Comparison of ENCODE assay signal across 8 cellular contexts in genomic region chr12:92929957-92930356, GRCh38. TPM values are rescaled to one million over a fixed set of nuclear protein-coding genes. Genes with fewer than 3 reads are reported as not detected.
A peak's percentile ranks its signal among the peaks of the same experiment; 100 is the strongest.
DNase-seq lines count a peak whose midpoint lies in the region; ATAC-seq and TF ChIP-seq lines count a peak whose summit lies in the region.

No MANE protein-coding gene starts in this region.

- H3K9ac ChIP-seq in KMS-11 (peak overlapping the region; percentile 88), colonic mucosa (ENCODE audit: low read depth in 2 of 2, low read length in 2 of 2) (peak overlapping the region; percentile 80 to 99)

- TF ChIP-seq CTCF in BE2C (IDR thresholded peaks at IDR 0.05; ENCODE audit: low read depth, low read length) (no peak), KMS-11 (conservative IDR thresholded peaks at IDR 0.05; ENCODE audit: low read depth, low read length) (no peak), colonic mucosa (IDR thresholded peaks at IDR 0.05) (no peak), natural killer cell (IDR thresholded peaks at IDR 0.05) (no peak)

- intact Hi-C loops in colonic mucosa (cut with DNase I) (no loop called here), natural killer cell (cut with micrococcal nuclease) (loop anchor here (1.0 to 5.0 kb wide), 7 partner anchors 338 to 1053 kb away; partner anchors contain the start of genes BTG1, CRADD, NUDT4 and SOCS2)

- H3K79me2 ChIP-seq in KMS-11 (ENCODE audit: insufficient read depth, low read depth) = peaks cover 20% of the 10 kb centered on the region; the same call in 1 of the 2 replicates

- H2AFZ ChIP-seq in KMS-11 (ENCODE audit: low read depth) = peak overlapping the region; percentile 80

- ATAC-seq in natural killer cell = no peak
- ATAC-seq in GM21786 (IDR thresholded peaks at IDR 0.05; ENCODE audit: unreplicated experiment) = no peak

- H3K4me1 ChIP-seq in BE2C (no peaks in the 10 kb centered on the region), KMS-11 (ENCODE audit: low read depth, poor library complexity, severe bottlenecking) (peaks cover 35% of the 10 kb centered on the region), colonic mucosa (peaks cover 4% of the 10 kb centered on the region)

- no peaks in the 10 kb centered on the region for H3K9me3 Mint-ChIP-seq in natural killer cell

- DNase-seq in BE2C (no peak), colonic mucosa (no peak), natural killer cell (no peak), mucosa of gallbladder (ENCODE audit: low spot score) (no peak), NCI-H1105 treated with DMSO at 0.1 percent for 48 hours (lab: John Stamatoyannopoulos, UW) (no peak), Kasumi-1 (lab: John Stamatoyannopoulos, UW) (no peak)

- peak overlapping the region; percentile 92 for H3K4me3 Mint-ChIP-seq in natural killer cell

- peak overlapping the region; percentile 90 for H3K4me2 ChIP-seq in KMS-11

- no peaks in the 10 kb centered on the region for H3K36me3 ChIP-seq in BE2C
- H3K36me3 ChIP-seq in KMS-11 (ENCODE audit: insufficient read depth) = no peaks in the 10 kb centered on the region
- H3K36me3 ChIP-seq in colonic mucosa = no peaks in the 10 kb centered on the region

- no peaks in the 10 kb centered on the region for H3K36me3 Mint-ChIP-seq in natural killer cell

- H4K20me1 ChIP-seq in KMS-11 (ENCODE audit: insufficient read depth) = no peaks in the 10 kb centered on the region; the same call in 1 of the 2 replicates

- no peaks in the 10 kb centered on the region for H3K9me3 ChIP-seq in BE2C
- no peaks in the 10 kb centered on the region for H3K9me3 ChIP-seq in colonic mucosa

- peak overlapping the region; percentile 90 for H3K27ac Mint-ChIP-seq in natural killer cell

- peak overlapping the region; percentile 89 for H3K27ac ChIP-seq in KMS-11
- peak overlapping the region; percentile 96 for H3K27ac ChIP-seq in colonic mucosa

- no peaks in the 10 kb centered on the region for H3K27me3 Mint-ChIP-seq in natural killer cell (ENCODE audit: low read depth in 2 of 2)

- H3K4me3 ChIP-seq in BE2C (ENCODE audit: low read depth, low read length) = peak overlapping the region; percentile 62
- no peak overlapping the region for H3K4me3 ChIP-seq in KMS-11 (IDR thresholded peaks at IDR 0.05; ENCODE audit: insufficient read depth, low read depth, low read length)
- H3K4me3 ChIP-seq in colonic mucosa = peak overlapping the region; percentile 72

- H3K27me3 ChIP-seq in BE2C (no peaks in the 10 kb centered on the region), KMS-11 (ENCODE audit: insufficient read depth, low read depth) (no peaks in the 10 kb centered on the region), colonic mucosa (no peaks in the 10 kb centered on the region)

- H3K4me1 Mint-ChIP-seq in natural killer cell = peaks cover 29 to 30% of the 10 kb centered on the region in 2 donors

RNA-seq across cellular contexts. Expression of gene EEA1, which starts 0.9 kb away (rescaled TPM):
- polyA plus RNA-seq in BE2C (2012; ENCODE audit: insufficient read depth, insufficient read length, low read depth) = 1.8 TPM
- total RNA-seq in colonic mucosa (10 to 100 TPM; 23.0 to 38.7 TPM), natural killer cell (10 to 100 TPM; 15.0 to 20.0 (median 15.0) TPM), mucosa of gallbladder (30.0 TPM)
